In genomic region chr14:99058542-99058941, GRCh38 we compare ENCODE assay signal across 9 cellular contexts.
"Had no signal": no experiment of that assay in that cellular context is flagged by ENCODE, and none has a peak within 500 bp of the region (broad histone marks: within the 10 kb centered on the region; RNA-seq: fewer than 3 reads in every experiment).

No MANE protein-coding gene starts in this region.

- H3K4me1 ChIP-seq: HAP-1 had no signal

- H3K27ac ChIP-seq: GM23248 had no signal

- DNase-seq: GM23248, GOT3, H7, H9, HCEC 1CT, HFFc6 had no signal

- H3K9me3 ChIP-seq: HAP-1 had no signal

- H3K36me3 ChIP-seq: HAP-1 had no signal

- ATAC-seq: GM23338, HCT116 had no signal

- H3K4me3 ChIP-seq: GM23248, GM23338, HAP-1 had no signal
